28 cellular contexts compared by ENCODE assay signal in genomic region chr2:78423631-78424030, GRCh38.
DNase-seq lines count a peak whose midpoint lies in the region; ATAC-seq, FAIRE-seq and TF ChIP-seq lines count a peak whose summit lies in the region.
"Had no signal": no experiment of that assay in that cellular context is flagged by ENCODE, and none has a peak within 500 bp of the region (broad histone marks: within the 10 kb centered on the region; RNA-seq: fewer than 3 reads in every experiment).

No MANE protein-coding gene starts in this region.

- H3K9me3 ChIP-seq in HepG2 (ENCODE audit: low read length) (no peaks in the 10 kb centered on the region), right lobe of liver (no peaks in the 10 kb centered on the region)
- H3K9me3 ChIP-seq: BE2C; BLaER1; BLaER1 treated with 17β-estradiol and CSF1 and Interleukin-3, amounts not matched to agents 10 nM and 100 nM; Caco-2 had no signal

- DNase-seq in HepG2 (ENCODE audit: low spot score) (no peak), right lobe of liver (no peak)
- DNase-seq: 8988T; ACHN; AML-193; BE2C; C1 segment of cervical spinal cord; Caco-2; Calu3; CD4-positive, alpha-beta memory T cell; CD4-positive, alpha-beta T cell; CD4-positive, CD25-positive, alpha-beta regulatory T cell; CD8-positive, alpha-beta memory T cell; CD8-positive, alpha-beta T cell; COR-L47; DMS 273 treated with DMSO at 0.1 percent for 48 hours; DMS153; DMS53; DMS79; DMS79 treated with DMSO at 0.1 percent for 48 hours; DND-41; EL had no signal

- WGBS in HepG2 (ENCODE audit: low lambda C conversion rate): 79% methylated on average over 1 of the region's 1 CpG
- WGBS in right lobe of liver (ENCODE audit: insufficient coverage, low coverage, low lambda C conversion rate, missing lambda C conversion rate): 16% methylated on average over 1 of the region's 1 CpG

- no peaks in the 10 kb centered on the region for H3K27me3 ChIP-seq in HepG2 (ENCODE audit: control insufficient read depth in 1 of 2, insufficient read depth in 2 of 2, low read length in 2 of 2)
- H3K27me3 ChIP-seq in right lobe of liver: no peaks in the 10 kb centered on the region
- H3K27me3 ChIP-seq: BE2C; BLaER1; BLaER1 treated with 17β-estradiol and CSF1 and Interleukin-3, amounts not matched to agents 10 nM and 100 nM had no signal

- in situ Hi-C loops in HepG2 (cut with HindIII; ENCODE audit: extremely low pct_ligation_motif_present, low pct_unique_long_range_greater_than_20kb): no loop called here

- TF ChIP-seq POLR2A in HepG2 (IDR thresholded peaks at IDR 0.05; ENCODE audit: insufficient read depth in 1 of 2, low read depth in 2 of 2, low read length in 2 of 2): no peak
- TF ChIP-seq POLR2A in right lobe of liver (IDR thresholded peaks at IDR 0.05): no peak

- H3K36me3 ChIP-seq in HepG2 (replicated peaks in 1 of 2; ENCODE audit: control insufficient read depth in 1 of 2, insufficient read depth in 2 of 2, low read length in 2 of 2) (no peaks in the 10 kb centered on the region; a peak in 1 of 5 replicates), right lobe of liver (no peaks in the 10 kb centered on the region)
- H3K36me3 ChIP-seq: BE2C; BLaER1; BLaER1 treated with 17β-estradiol and CSF1 and Interleukin-3, amounts not matched to agents 10 nM and 100 nM had no signal

- no peak for TF ChIP-seq EP300 in HepG2 (IDR thresholded peaks at IDR 0.05; ENCODE audit: low read depth in 2 of 2, low read length in 2 of 2)
- TF ChIP-seq EP300 in HepG2 (CRISPR knock-in tag; IDR thresholded peaks at IDR 0.05; ENCODE audit: borderline replicate concordance): no peak

- no peak for FAIRE-seq in HepG2 (lab: Jason Lieb, UNC)
- FAIRE-seq: A204.1, A549, D721Med had no signal

- intact Hi-C loops in HepG2 (cut with micrococcal nuclease; ENCODE audit: unreplicated experiment) (no loop called here), right lobe of liver (cut with DNase I) (no loop called here)

- no peak overlapping the region for H3K9ac ChIP-seq in HepG2 (ENCODE audit: insufficient read depth, low read depth, low read length)
- H3K9ac ChIP-seq: BLaER1; BLaER1 treated with 17β-estradiol and CSF1 and Interleukin-3, amounts not matched to agents 10 nM and 100 nM had no signal

- TF ChIP-seq CTCF in HepG2 (CRISPR knock-in tag; IDR thresholded peaks at IDR 0.05) (no peak), right lobe of liver (IDR thresholded peaks at IDR 0.05) (no peak)

- H3K4me2 ChIP-seq in HepG2 (ENCODE audit: low read depth, low read length): no peak overlapping the region
- H3K4me2 ChIP-seq: A549; BLaER1; BLaER1 treated with 17β-estradiol and CSF1 and Interleukin-3, amounts not matched to agents 10 nM and 100 nM had no signal

- POLR2A ChIA-PET in HepG2 (lab: Yijun Ruan, JAX): no interaction called here

- TF ChIP-seq RAD21 in HepG2 (CRISPR knock-in tag; IDR thresholded peaks at IDR 0.05): no peak

- ATAC-seq in HepG2 (no peak), right lobe of liver (no peak)
- ATAC-seq: A549; CD8-positive, alpha-beta T cell had no signal

- H2AFZ ChIP-seq in HepG2 (ENCODE audit: low read length): no peak overlapping the region

- H3K4me3 ChIP-seq in HepG2 (replicated peaks in 1 of 3; ENCODE audit: insufficient read depth in 1 of 3, low read depth in 2 of 3, low read length in 3 of 3): no peak overlapping the region
- no peak overlapping the region for H3K4me3 ChIP-seq in right lobe of liver
- H3K4me3 ChIP-seq: A549; BLaER1; BLaER1 treated with 17β-estradiol and CSF1 and Interleukin-3, amounts not matched to agents 10 nM and 100 nM had no signal

- no TSS peak for BruUV-seq in HepG2 (replicated peaks; lab: Mats Ljungman, UMichigan)

- CTCF ChIA-PET in HepG2 (lab: Yijun Ruan, JAX; ENCODE audit: low intra/inter-chr PET ratio, low total read pairs): no interaction called here

- H4K20me1 ChIP-seq in HepG2 (ENCODE audit: insufficient read depth, low read length): no peaks in the 10 kb centered on the region; the same call in 1 of the 2 replicates
- H4K20me1 ChIP-seq: BLaER1; BLaER1 treated with 17β-estradiol and CSF1 and Interleukin-3, amounts not matched to agents 10 nM and 100 nM had no signal

- H3K4me1 ChIP-seq in HepG2 (ENCODE audit: insufficient read depth, low read length) (no peaks in the 10 kb centered on the region), right lobe of liver (no peaks in the 10 kb centered on the region)
- H3K4me1 ChIP-seq: A549; BE2C; BLaER1; BLaER1 treated with 17β-estradiol and CSF1 and Interleukin-3, amounts not matched to agents 10 nM and 100 nM; Caco-2 had no signal

- H3K27ac ChIP-seq in HepG2 (ENCODE audit: extremely low read length, insufficient read depth, low read length) (no peak overlapping the region), right lobe of liver (no peak overlapping the region)
- H3K27ac ChIP-seq: A549; BLaER1; BLaER1 treated with 17β-estradiol and CSF1 and Interleukin-3, amounts not matched to agents 10 nM and 100 nM; C4-2B had no signal

- H3K79me2 ChIP-seq in HepG2 (ENCODE audit: insufficient read depth, low read length): peaks cover 63% of the 10 kb centered on the region

TF ChIP-seq in HepG2, 621 proteins besides CTCF, POLR2A, EP300 and RAD21:
- no peak for TF ChIP-seq ZBTB42 (CRISPR knock-in tag; IDR thresholded peaks at IDR 0.05)
- TF ChIP-seq ZNF12 (CRISPR knock-in tag; IDR thresholded peaks at IDR 0.05): peak; percentile 93
